In genomic region chr2:96528680-96529375, GRCh38 we compare ENCODE assay signal across 12 cellular contexts. TPM values are rescaled to one million over a fixed set of nuclear protein-coding genes. Genes with fewer than 3 reads are reported as not detected.
A peak's percentile ranks its signal among the peaks of the same experiment; 100 is the strongest.
DNase-seq lines count a peak whose midpoint lies in the region; ATAC-seq, FAIRE-seq and TF ChIP-seq lines count a peak whose summit lies in the region.
"Had no signal": no experiment of that assay in that cellular context is flagged by ENCODE, and none has a peak within 500 bp of the region (broad histone marks: within the 10 kb centered on the region; RNA-seq: fewer than 3 reads in every experiment).

No MANE protein-coding gene starts in this region.

- no peaks in the 10 kb centered on the region for H3K9me3 ChIP-seq in CD4-positive, alpha-beta T cell (ENCODE audit: control insufficient read depth, low read length)
- H3K9me3 ChIP-seq in Peyer's patch (no peaks in the 10 kb centered on the region), endothelial cell of umbilical vein (replicated peaks; ENCODE audit: control insufficient read depth, insufficient read depth, low read length) (no peaks in the 10 kb centered on the region)

- H3K4me1 Mint-ChIP-seq in CD4-positive, alpha-beta T cell (ENCODE audit: low read depth): peaks cover 55% of the 10 kb centered on the region

- dilution Hi-C loops in endothelial cell of umbilical vein (cut with MboI; ENCODE audit: extremely low pct_ligation_motif_present, low sequenced_read_pairs): no loop called here

- peak overlapping the region; percentile 79 for H3K27ac Mint-ChIP-seq in CD4-positive, alpha-beta T cell

- intact Hi-C loops in CD4-positive, alpha-beta T cell (cut with DNase I, micrococcal nuclease): loop anchor here in 1 of 2 experiments (1.0 kb wide), 1 partner anchor 25 kb away; no protein-coding TSS in a partner anchor
- intact Hi-C loops in endothelial cell of umbilical vein (cut with micrococcal nuclease): loop anchor here (1.0 to 5.0 kb wide), 3 partner anchors 20 to 213 kb away; partner anchors contain the start of gene LMAN2L

- no peak for TF ChIP-seq POLR2A in Peyer's patch (IDR thresholded peaks at IDR 0.05)
- no peak for TF ChIP-seq POLR2A in endothelial cell of umbilical vein (IDR thresholded peaks at IDR 0.05; ENCODE audit: low read depth, low read length)

- BruUV-seq in endothelial cell of umbilical vein (replicated peaks; lab: Mats Ljungman, UMichigan): no TSS peak

- FAIRE-seq in endothelial cell of umbilical vein (lab: Jason Lieb, UNC): peak; percentile 48
- FAIRE-seq: frontal cortex had no signal

- in situ Hi-C loops in GM13976 (cut with MboI; ENCODE audit: low sequenced_read_pairs, unreplicated experiment): no loop called here

- H3K79me2 ChIP-seq in endothelial cell of umbilical vein (ENCODE audit: control insufficient read depth, insufficient read depth, low read length): no peaks in the 10 kb centered on the region

- no peaks in the 10 kb centered on the region for H4K20me1 ChIP-seq in endothelial cell of umbilical vein (replicated peaks; ENCODE audit: control insufficient read depth, extremely low read depth, insufficient read depth, low read length)

- no peak for DNase-seq in CD4-positive, alpha-beta T cell
- DNase-seq in Peyer's patch (no peak), endothelial cell of umbilical vein (ENCODE audit: low read depth, low spot score) (no peak), SKM-1 (lab: John Stamatoyannopoulos, UW; ENCODE audit: unreplicated experiment) (no peak), GDM1 (lab: John Stamatoyannopoulos, UW) (no peak), GM13976 (ENCODE audit: low spot score) (no peak)
- DNase-seq: activated gamma-delta T cell treated with Interleukin-2 at 50 U/mL for 16 hours, NCI-H1694 treated with DMSO at 0.1 percent for 48 hours had no signal

- H3K36me3 ChIP-seq in Peyer's patch (no peaks in the 10 kb centered on the region), endothelial cell of umbilical vein (ENCODE audit: control insufficient read depth in 2 of 2, extremely low read depth in 1 of 2, insufficient read depth in 2 of 2, low read length in 2 of 2) (no peaks in the 10 kb centered on the region), rectal smooth muscle tissue (ENCODE audit: control insufficient read depth, insufficient read depth, low read length) (no peaks in the 10 kb centered on the region)

- peak overlapping the region; percentile 80 for H3K4me2 ChIP-seq in endothelial cell of umbilical vein (ENCODE audit: insufficient read depth, low read length)

- H3K27ac ChIP-seq in CD4-positive, alpha-beta T cell (ENCODE audit: low read depth, low read length): no peak overlapping the region
- H3K27ac ChIP-seq in Peyer's patch (peak overlapping the region; percentile 20 to 87 (median 70)), endothelial cell of umbilical vein (ENCODE audit: insufficient read depth, low read depth, low read length) (peak overlapping the region; percentile 50), rectal smooth muscle tissue (ENCODE audit: low read depth, low read length) (peak overlapping the region; percentile 84)

- CTCF ChIA-PET in CD4-positive, alpha-beta T cell (lab: Charles Lee): interaction anchor here (0.5 to 5.2 kb wide), 6 partner anchors 10 to 322 kb away, joined by 3 to 30 read pairs (median 4); no protein-coding TSS in a partner anchor
- CTCF ChIA-PET in endothelial cell of umbilical vein (lab: Charles Lee): interaction anchor here (0.6 to 3.6 kb wide), 12 partner anchors 9 to 536 kb away, joined by 3 to 101 read pairs (median 5); partner anchors contain the start of genes ARID5A and CNNM3

- peak overlapping the region; percentile 62 for H3K9ac ChIP-seq in endothelial cell of umbilical vein (replicated peaks; ENCODE audit: extremely low read depth, insufficient read depth, low read length)
- no peak overlapping the region for H3K9ac ChIP-seq in rectal smooth muscle tissue (ENCODE audit: low read length)

- H3K4me1 ChIP-seq in Peyer's patch (peaks cover 0 to 58% (median 2%) of the 10 kb centered on the region in 4 donors), endothelial cell of umbilical vein (ENCODE audit: control insufficient read depth, extremely low read depth, insufficient read depth, low read length) (peaks cover 36% of the 10 kb centered on the region), rectal smooth muscle tissue (ENCODE audit: control insufficient read depth, insufficient read depth, low read length) (peaks cover 33% of the 10 kb centered on the region)

- H3K4me3 ChIP-seq in Peyer's patch (no peak overlapping the region), endothelial cell of umbilical vein (replicated peaks in 1 of 3; ENCODE audit: insufficient read depth in 1 of 3, low read depth in 1 of 3, low read length in 3 of 3) (no peak overlapping the region), rectal smooth muscle tissue (ENCODE audit: low read length) (no peak overlapping the region)

- peak overlapping the region; percentile 65 for H2AFZ ChIP-seq in endothelial cell of umbilical vein (ENCODE audit: low read depth, low read length)

- no peaks in the 10 kb centered on the region for H3K9me3 Mint-ChIP-seq in CD4-positive, alpha-beta T cell

- peak overlapping the region; percentile 87 for H3K4me3 Mint-ChIP-seq in CD4-positive, alpha-beta T cell

- POLR2A ChIA-PET in CD4-positive, alpha-beta T cell (lab: Charles Lee): interaction anchor here (0.7 to 7.2 kb wide), 9 partner anchors 9 to 583 kb away, joined by 3 to 180 read pairs (median 5); partner anchors contain the start of gene ARID5A
- POLR2A ChIA-PET in endothelial cell of umbilical vein (lab: Charles Lee): interaction anchor here (1.4 kb wide), 1 partner anchor 8 kb away, joined by 7 read pairs; no protein-coding TSS in a partner anchor

- no peaks in the 10 kb centered on the region for H3K9me1 ChIP-seq in endothelial cell of umbilical vein (replicated peaks; ENCODE audit: control insufficient read depth, extremely low read depth, insufficient read depth, low read length)

- H3K36me3 Mint-ChIP-seq in CD4-positive, alpha-beta T cell (ENCODE audit: low read depth): no peaks in the 10 kb centered on the region

- no peaks in the 10 kb centered on the region for H3K27me3 Mint-ChIP-seq in CD4-positive, alpha-beta T cell

- ATAC-seq in CD4-positive, alpha-beta T cell (ENCODE audit: poor library complexity): no peak
- ATAC-seq in HG02885 (IDR thresholded peaks at IDR 0.05; ENCODE audit: poor library complexity, unreplicated experiment): no peak

- H3K27me3 ChIP-seq in CD4-positive, alpha-beta T cell (ENCODE audit: control insufficient read depth, insufficient read depth, low read length): no peaks in the 10 kb centered on the region
- H3K27me3 ChIP-seq in Peyer's patch (no peaks in the 10 kb centered on the region), endothelial cell of umbilical vein (ENCODE audit: control insufficient read depth in 2 of 2, insufficient read depth in 2 of 2, low read length in 2 of 2) (no peaks in the 10 kb centered on the region), rectal smooth muscle tissue (ENCODE audit: control insufficient read depth, insufficient read depth, low read length) (no peaks in the 10 kb centered on the region)

- TF ChIP-seq CTCF in CD4-positive, alpha-beta T cell (IDR thresholded peaks at IDR 0.05): no peak
- TF ChIP-seq CTCF in Peyer's patch (IDR thresholded peaks at IDR 0.05) (no peak), endothelial cell of umbilical vein (IDR thresholded peaks at IDR 0.05; ENCODE audit: extremely low read depth in 1 of 2, insufficient read depth in 1 of 2, low read depth in 1 of 2, low read length in 2 of 2) (peak in 1 of 2 donors; percentile 8), GM13976 (IDR thresholded peaks at IDR 0.05; ENCODE audit: borderline replicate concordance, control extremely low read depth, extremely low read depth, insufficient read depth, missing control alignments) (no peak)

TF ChIP-seq in endothelial cell of umbilical vein, 7 proteins besides CTCF, POLR2A, EP300 and RAD21:
- no peak for TF ChIP-seq EZH2 (IDR thresholded peaks at IDR 0.05; ENCODE audit: borderline replicate concordance, low read depth, low read length, severe bottlenecking)
- TF ChIP-seq FOS (IDR thresholded peaks at IDR 0.05; ENCODE audit: borderline replicate concordance, insufficient read depth, low read length): no peak
- TF ChIP-seq JUN (IDR thresholded peaks at IDR 0.05; ENCODE audit: borderline replicate concordance, insufficient read depth, insufficient read length, low read depth): no peak
- TF ChIP-seq MYC (IDR thresholded peaks at IDR 0.05; ENCODE audit: low read depth, low read length): no peak
- no peak for TF ChIP-seq POLR2AphosphoS5 (IDR thresholded peaks at IDR 0.05; ENCODE audit: insufficient read depth, low read depth, low read length)

RNA-seq across cellular contexts. Expression of gene ARID5A, which starts 7.7 kb away (rescaled TPM):
- 100 to 1,000 TPM; 326 to 342 TPM for total RNA-seq in CD4-positive, alpha-beta T cell
- total RNA-seq in Peyer's patch (10 to 100 TPM in 3 of 4 donors, 1 to 10 TPM in 1; 3.9 to 44.6 (median 16.9) TPM), endothelial cell of umbilical vein (24.7 and 29.0 TPM in 2 replicates)
- polyA plus RNA-seq in endothelial cell of umbilical vein: 18.0 and 24.0 TPM in 2 replicates
- 11.9 and 19.8 TPM in 2 replicates for polyA plus RNA-seq in endothelial cell of umbilical vein (2011; cell fraction: cytosol; rRNA removed)
- polyA plus RNA-seq in endothelial cell of umbilical vein (2011; cell fraction: nucleus; rRNA removed): 31.6 and 44.1 TPM in 2 replicates
- 14.6 and 18.7 TPM in 2 replicates for polyA plus RNA-seq in endothelial cell of umbilical vein (2012)
- polyA minus RNA-seq in endothelial cell of umbilical vein: 9.5 and 11.3 TPM in 2 replicates
- 1.6 TPM for polyA minus RNA-seq in endothelial cell of umbilical vein (2011; cell fraction: cytosol; rRNA and poly(A)+ RNA removed)
- 11.0 and 22.2 TPM in 2 replicates for polyA minus RNA-seq in endothelial cell of umbilical vein (2011; cell fraction: nucleus; rRNA and poly(A)+ RNA removed)
- polyA plus RNA-seq: neural cell had no signal

RNA-seq across cellular contexts. Expression of gene NEURL3, which starts 23.7 kb away (rescaled TPM):
- total RNA-seq in CD4-positive, alpha-beta T cell: not detected
- total RNA-seq in Peyer's patch (10 to 100 TPM in 2 of 4 donors, 1 to 10 TPM in 1, not detected in 1; 1.7 to 23.6 (median 20.2) TPM), endothelial cell of umbilical vein (not detected in 2 replicates)
- 0.08 TPM in 1 of 2 replicates, not detected in the other for polyA plus RNA-seq in endothelial cell of umbilical vein
- polyA plus RNA-seq in endothelial cell of umbilical vein (2011; cell fraction: cytosol; rRNA removed): 0.04 and 0.06 TPM in 2 replicates
- polyA plus RNA-seq in endothelial cell of umbilical vein (2011; cell fraction: nucleus; rRNA removed): not detected in 2 replicates
- polyA plus RNA-seq in endothelial cell of umbilical vein (2012): not detected in 2 replicates
- polyA minus RNA-seq in endothelial cell of umbilical vein: not detected in 2 replicates
- not detected for polyA minus RNA-seq in endothelial cell of umbilical vein (2011; cell fraction: cytosol; rRNA and poly(A)+ RNA removed)
- not detected in 2 replicates for polyA minus RNA-seq in endothelial cell of umbilical vein (2011; cell fraction: nucleus; rRNA and poly(A)+ RNA removed)
- total RNA-seq: frontal cortex had no signal
- polyA plus RNA-seq: neural cell had no signal

Comparison
In these comparisons a context has a peak if more than half of its experiments do, and no peak if none do; other contexts are left out.
1. RNA of gene ARID5A, which starts 7.7 kb away (total RNA-seq): 326 to 342 TPM in CD4-positive, alpha-beta T cell; 24.7 to 29.0 TPM in endothelial cell of umbilical vein and 3.9 to 44.6 TPM in Peyer's patch; every median in the first group is over 4 times any median in the second.